Comparison of ENCODE assay signal across 15 cellular contexts in the genomic region with DNA sequence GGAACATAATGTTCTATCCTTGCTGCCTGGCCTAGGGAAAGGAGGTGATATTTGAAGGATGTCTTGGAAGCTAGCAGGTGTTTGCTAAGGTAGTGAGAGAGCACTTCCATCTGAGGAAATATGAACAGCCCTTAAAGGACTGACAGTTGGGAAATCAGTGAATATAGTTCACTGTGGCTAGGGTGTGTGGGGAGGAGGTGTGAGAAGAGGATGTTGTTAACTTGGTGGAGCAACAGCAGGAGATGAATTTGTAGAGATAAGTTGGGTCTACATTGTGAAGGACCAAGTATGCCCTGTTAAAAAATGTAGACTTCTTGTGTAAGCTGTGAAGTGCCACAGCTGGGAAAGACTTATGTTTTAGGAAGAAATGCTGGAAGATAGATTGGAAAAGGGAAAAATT.
"Had no signal": no experiment of that assay in that cellular context is flagged by ENCODE, and none has a peak within 500 bp of the region (broad histone marks: within the 10 kb centered on the region; RNA-seq: fewer than 3 reads in every experiment).

No MANE protein-coding gene starts in this region.

- DNase-seq: activated CD4-positive, alpha-beta memory T cell treated with anti-CD3 and anti-CD28 coated beads for 36 hours; activated naive CD8-positive, alpha-beta T cell treated with anti-CD3 and anti-CD28 coated beads, Interleukin-2, amount 10 ng/mL, durations not matched to agents 7 days and 5 days; activated T-cell treated with anti-CD3 and anti-CD28 coated beads, Interleukin-2, amount 50 U/mL, for 48 hours; anterior cingulate cortex; foreskin keratinocyte; left colon; naive thymus-derived CD8-positive, alpha-beta T cell; nucleus accumbens; right cardiac atrium; small intestine; trophoblast cell had no signal

- H3K27ac Mint-ChIP-seq: activated CD4-positive, alpha-beta memory T cell treated with anti-CD3 and anti-CD28 coated beads for 36 hours; activated naive CD8-positive, alpha-beta T cell treated with anti-CD3 and anti-CD28 coated beads, Interleukin-2, amount 10 ng/mL, durations not matched to agents 7 days and 5 days; stimulated activated memory B cell treated with anti-CD40 and anti-IgM and Interleukin-4, amounts not matched to agents 10 μg/mL and 1 μg/mL and 100 μg/mL, for 72 hours; T-helper 2 cell treated with Interferon-gamma antibody and Interleukin-4, amounts not matched to agents 5 μg/mL and 100 μg/mL, for 36 hours had no signal

- ATAC-seq: foreskin keratinocyte; left colon; naive thymus-derived CD8-positive, alpha-beta T cell; right cardiac atrium; stimulated activated memory B cell treated with anti-CD40 and anti-IgM and Interleukin-4, amounts not matched to agents 10 μg/mL and 1 μg/mL and 100 μg/mL, for 72 hours had no signal

- H3K27me3 ChIP-seq: breast epithelium, foreskin keratinocyte had no signal

- H3K4me3 ChIP-seq: breast epithelium, lung had no signal

- H3K4me1 ChIP-seq: breast epithelium, foreskin keratinocyte had no signal

- H3K9me3 Mint-ChIP-seq: activated CD4-positive, alpha-beta memory T cell treated with anti-CD3 and anti-CD28 coated beads for 36 hours; naive thymus-derived CD8-positive, alpha-beta T cell; T-helper 2 cell treated with Interferon-gamma antibody and Interleukin-4, amounts not matched to agents 5 μg/mL and 100 μg/mL, for 36 hours had no signal

- H3K27ac ChIP-seq: breast epithelium, foreskin keratinocyte had no signal

- H3K4me3 Mint-ChIP-seq: activated CD4-positive, alpha-beta memory T cell treated with anti-CD3 and anti-CD28 coated beads for 36 hours; activated naive CD8-positive, alpha-beta T cell treated with anti-CD3 and anti-CD28 coated beads, Interleukin-2, amount 10 ng/mL, durations not matched to agents 7 days and 5 days; stimulated activated memory B cell treated with anti-CD40 and anti-IgM and Interleukin-4, amounts not matched to agents 10 μg/mL and 1 μg/mL and 100 μg/mL, for 72 hours; T-helper 2 cell treated with Interferon-gamma antibody and Interleukin-4, amounts not matched to agents 5 μg/mL and 100 μg/mL, for 36 hours had no signal

- H3K36me3 Mint-ChIP-seq: activated CD4-positive, alpha-beta memory T cell treated with anti-CD3 and anti-CD28 coated beads for 36 hours had no signal

- H3K9me3 ChIP-seq: breast epithelium had no signal

- H3K36me3 ChIP-seq: breast epithelium had no signal

- H3K27me3 Mint-ChIP-seq: activated CD4-positive, alpha-beta memory T cell treated with anti-CD3 and anti-CD28 coated beads for 36 hours; naive thymus-derived CD8-positive, alpha-beta T cell; stimulated activated memory B cell treated with anti-CD40 and anti-IgM and Interleukin-4, amounts not matched to agents 10 μg/mL and 1 μg/mL and 100 μg/mL, for 72 hours had no signal
